ENCODE assay signal across 37 cellular contexts in genomic region chr16:57329718-57330327, GRCh38. TPM values are rescaled to one million over a fixed set of nuclear protein-coding genes. Genes with fewer than 3 reads are reported as not detected.
"Had no signal": no experiment of that assay in that cellular context is flagged by ENCODE, and none has a peak within 500 bp of the region (broad histone marks: within the 10 kb centered on the region; RNA-seq: fewer than 3 reads in every experiment).

No MANE protein-coding gene starts in this region.

- ATAC-seq: left colon; left lung; lower lobe of right lung; natural killer cell; right lobe of liver; stimulated activated effector memory CD8-positive, alpha-beta T cell treated with anti-CD3 and anti-CD28 coated beads, Interleukin-12 subunit alpha, Interleukin-12 subunit beta, amount 100 ng/mL, for 72 hours had no signal

- H3K36me3 Mint-ChIP-seq: immature natural killer cell; mesothelial cell of epicardium; neural progenitor cell; stimulated activated effector memory CD8-positive, alpha-beta T cell treated with anti-CD3 and anti-CD28 coated beads, Interleukin-12 subunit alpha, Interleukin-12 subunit beta, amount 100 ng/mL, for 72 hours had no signal

- H3K27ac Mint-ChIP-seq: immature natural killer cell; mesothelial cell of epicardium; natural killer cell; nephron progenitor cell; neural progenitor cell; progenitor cell of endocrine pancreas; stimulated activated effector memory CD8-positive, alpha-beta T cell treated with anti-CD3 and anti-CD28 coated beads, Interleukin-12 subunit alpha, Interleukin-12 subunit beta, amount 100 ng/mL, for 72 hours had no signal

- H3K36me3 ChIP-seq: left lung, lower lobe of right lung, neural progenitor cell, neutrophil, ovary, right atrium auricular region, right lobe of liver, stomach, thyroid gland, transverse colon, upper lobe of left lung, vagina had no signal

- H3K4me1 Mint-ChIP-seq: immature natural killer cell, mesothelial cell of epicardium, natural killer cell, nephron progenitor cell, neural progenitor cell had no signal

- H3K4me1 ChIP-seq: left lung, lower lobe of right lung, neural progenitor cell, right atrium auricular region, right lobe of liver, stomach, testis, thyroid gland, transverse colon, upper lobe of left lung, vagina had no signal

- H3K9ac ChIP-seq: neural progenitor cell had no signal

- H3K9me3 ChIP-seq: neutrophil, ovary, right lobe of liver, testis, thyroid gland, transverse colon, vagina had no signal

- H3K27me3 ChIP-seq: left lung, neural progenitor cell, ovary, right atrium auricular region, right lobe of liver, stomach, testis, thyroid gland, transverse colon, upper lobe of left lung, vagina had no signal

- H3K4me3 ChIP-seq: left lung, lower lobe of right lung, neural progenitor cell, ovary, right atrium auricular region, right lobe of liver, smooth muscle cell, stomach, testis, thyroid gland, transverse colon, upper lobe of left lung, vagina had no signal

- H3K4me2 ChIP-seq: neural progenitor cell, smooth muscle cell had no signal

- H3K27me3 Mint-ChIP-seq: progenitor cell of endocrine pancreas had no signal

- DNase-seq: hypothalamus; immature natural killer cell; kidney; left colon; left lung; lower lobe of right lung; mammary epithelial cell; mesenchymal stem cell; naive B cell; natural killer cell; nephron progenitor cell; occipital lobe; ovary; right lobe of liver; stimulated activated CD4-positive, alpha-beta T cell treated with anti-CD3 and anti-CD28 coated beads, Interleukin-12 subunit alpha, Interleukin-12 subunit beta, amount 100 ng/mL, for 4 hours; stimulated activated CD4-positive, alpha-beta T cell treated with anti-CD3 and anti-CD28 coated beads, Interleukin-15, amount 100 ng/mL, for 24 hours; stimulated activated CD4-positive, alpha-beta T cell treated with anti-CD3 and anti-CD28 coated beads, Interleukin-4, amount 100 ng/mL, for 24 hours; stimulated activated naive CD4-positive, alpha-beta T cell; stomach; testis; thyroid gland; transverse colon; upper lobe of left lung had no signal

- H3K4me3 Mint-ChIP-seq: immature natural killer cell; mesothelial cell of epicardium; naive B cell; natural killer cell; nephron progenitor cell; neural progenitor cell; stimulated activated effector memory CD8-positive, alpha-beta T cell treated with anti-CD3 and anti-CD28 coated beads, Interleukin-12 subunit alpha, Interleukin-12 subunit beta, amount 100 ng/mL, for 72 hours had no signal

- H3K27ac ChIP-seq: left lung, lower lobe of right lung, neural progenitor cell, neutrophil, ovary, right atrium auricular region, right lobe of liver, stomach, testis, thyroid gland, transverse colon, upper lobe of left lung, vagina had no signal

- FAIRE-seq: islet of Langerhans, kidney had no signal

- H3K9me3 Mint-ChIP-seq: natural killer cell; stimulated activated effector memory CD8-positive, alpha-beta T cell treated with anti-CD3 and anti-CD28 coated beads, Interleukin-12 subunit alpha, Interleukin-12 subunit beta, amount 100 ng/mL, for 72 hours had no signal

- H2AFZ ChIP-seq: neural progenitor cell had no signal

RNA-seq across cellular contexts. Expression of gene CCL22, which starts 28.8 kb away (rescaled TPM):
- total RNA-seq: mesothelial cell of epicardium, mononuclear cell, occipital lobe, progenitor cell of endocrine pancreas, pulmonary artery endothelial cell, renal cortical epithelial cell, skeletal muscle tissue, smooth muscle cell, testis, thyroid gland, urinary bladder had no signal
- polyA plus RNA-seq: immature natural killer cell, smooth muscle cell had no signal

RNA-seq across cellular contexts. Expression of gene CX3CL1, which starts 42.5 kb away (rescaled TPM):
- total RNA-seq: mononuclear cell, natural killer cell had no signal
- polyA plus RNA-seq: immature natural killer cell had no signal

RNA-seq across cellular contexts. Expression of gene PLLP, which starts 45.4 kb away (rescaled TPM):
- total RNA-seq: natural killer cell, smooth muscle cell had no signal
